Comparison of ENCODE assay signal across 8 cellular contexts in genomic region chr6:37696841-37697735, GRCh38. TPM values are rescaled to one million over a fixed set of nuclear protein-coding genes. Genes with fewer than 3 reads are reported as not detected.
DNase-seq lines count a peak whose midpoint lies in the region; ATAC-seq lines count a peak whose summit lies in the region.

No MANE protein-coding gene starts in this region.

- H3K9me3 Mint-ChIP-seq in activated naive CD8-positive, alpha-beta T cell treated with anti-CD3 and anti-CD28 coated beads, Interleukin-2, amount 50 U/mL, for 24 hours: no peaks in the 10 kb centered on the region

- no peaks in the 10 kb centered on the region for H3K36me3 Mint-ChIP-seq in activated naive CD8-positive, alpha-beta T cell treated with anti-CD3 and anti-CD28 coated beads, Interleukin-2, amount 50 U/mL, for 24 hours (ENCODE audit: low read depth)

- peak; percentile 12 for ATAC-seq in activated naive CD8-positive, alpha-beta T cell treated with anti-CD3 and anti-CD28 coated beads, Interleukin-2, amount 50 U/mL, for 24 hours
- ATAC-seq in GM19395 (IDR thresholded peaks at IDR 0.05; ENCODE audit: unreplicated experiment): no peak

- H3K4me3 Mint-ChIP-seq in activated naive CD8-positive, alpha-beta T cell treated with anti-CD3 and anti-CD28 coated beads, Interleukin-2, amount 50 U/mL, for 24 hours: peak overlapping the region; percentile 88

- H3K27ac Mint-ChIP-seq in activated naive CD8-positive, alpha-beta T cell treated with anti-CD3 and anti-CD28 coated beads, Interleukin-2, amount 50 U/mL, for 24 hours: no peak overlapping the region

- DNase-seq in NCI-H345 (lab: John Stamatoyannopoulos, UW) (peak; percentile 42), NCI-H345 treated with DMSO at 0.1 percent for 48 hours (lab: John Stamatoyannopoulos, UW; ENCODE audit: unreplicated experiment) (no peak), RPMI7951 (ENCODE audit: low read depth) (peak; percentile 24), HuH-7.5 (ENCODE audit: low spot score) (no peak)
- peak; percentile 44 for DNase-seq in activated naive CD8-positive, alpha-beta T cell treated with anti-CD3 and anti-CD28 coated beads, Interleukin-2, amount 50 U/mL, for 24 hours
- peak; percentile 66 for DNase-seq in stimulated activated CD4-positive, alpha-beta T cell treated with anti-CD3 and anti-CD28 coated beads, Interleukin-15, amount 100 ng/mL, for 24 hours

- H3K4me1 Mint-ChIP-seq in activated naive CD8-positive, alpha-beta T cell treated with anti-CD3 and anti-CD28 coated beads, Interleukin-2, amount 50 U/mL, for 24 hours: peaks cover 16% of the 10 kb centered on the region

- H3K9me3 ChIP-seq in iPS-18c (ENCODE audit: control insufficient read depth, insufficient read depth, low read length): peaks cover 2% of the 10 kb centered on the region

- H3K27me3 Mint-ChIP-seq in activated naive CD8-positive, alpha-beta T cell treated with anti-CD3 and anti-CD28 coated beads, Interleukin-2, amount 50 U/mL, for 24 hours: peaks cover 46% of the 10 kb centered on the region

- H3K4me3 ChIP-seq in iPS-18c (ENCODE audit: insufficient read depth, low read depth, low read length): peak overlapping the region; percentile 75

RNA-seq across cellular contexts. Expression of gene MDGA1, which starts 0.6 kb away (rescaled TPM):
- 4.0 and 4.5 TPM in 2 replicates for total RNA-seq in RPMI7951 (2014; rRNA removed; shearing (Covaris generic))

Comparison
In these comparisons a context has a peak if more than half of its experiments do, and no peak if none do; other contexts are left out.
1. DNase-seq: peak in NCI-H345 (single experiment), RPMI7951 (single experiment), activated naive CD8-positive, alpha-beta T cell treated with anti-CD3 and anti-CD28 coated beads, Interleukin-2, amount 50 U/mL, for 24 hours (single experiment) and stimulated activated CD4-positive, alpha-beta T cell treated with anti-CD3 and anti-CD28 coated beads, Interleukin-15, amount 100 ng/mL, for 24 hours (single experiment); none in NCI-H345 treated with DMSO at 0.1 percent for 48 hours (single experiment) and HuH-7.5 (single experiment).